In genomic region chr1:51607676-51608075, GRCh38 we compare ENCODE assay signal across 1 cellular context.
TF ChIP-seq lines count a peak whose summit lies in the region.

No MANE protein-coding gene starts in this region.

TF ChIP-seq in GM23338, 12 proteins besides CTCF, POLR2A, EP300 and RAD21:
- TF ChIP-seq JUNB (IDR thresholded peaks at IDR 0.05; ENCODE audit: unreplicated experiment) = no peak
- no peak for TF ChIP-seq REST (IDR thresholded peaks at IDR 0.05; ENCODE audit: unreplicated experiment)
- TF ChIP-seq ZNF331 (CRISPR knock-in tag; IDR thresholded peaks at IDR 0.05; ENCODE audit: low read depth) = no peak
- TF ChIP-seq ZNF462 (CRISPR knock-in tag; IDR thresholded peaks at IDR 0.05) = no peak
- no peak for TF ChIP-seq NANOG (IDR thresholded peaks at IDR 0.05; ENCODE audit: borderline replicate concordance)
- no peak for TF ChIP-seq EZH2phosphoT487 (IDR thresholded peaks at IDR 0.05; ENCODE audit: unreplicated experiment)
- no peak for TF ChIP-seq ZNF114 (CRISPR knock-in tag; IDR thresholded peaks at IDR 0.05)
- TF ChIP-seq CREB1 (CRISPR knock-in tag; IDR thresholded peaks at IDR 0.05; ENCODE audit: low read depth) = no peak
- no peak for TF ChIP-seq EZH2 (IDR thresholded peaks at IDR 0.05; ENCODE audit: low read depth, unreplicated experiment)
- no peak for TF ChIP-seq ETS1 (IDR thresholded peaks at IDR 0.05)
- TF ChIP-seq STAT1 (IDR thresholded peaks at IDR 0.05; ENCODE audit: unreplicated experiment) = no peak
- TF ChIP-seq POLR2AphosphoS5 (IDR thresholded peaks at IDR 0.05; ENCODE audit: low read depth) = no peak
